In genomic region chr7:7640221-7641128, GRCh38 we compare ENCODE assay signal across 1 cellular context.
TF ChIP-seq lines count a peak whose summit lies in the region.

Gene UMAD1 (plus strand): TSS chr7:7640752. CDS start chr7:7673372, 32,620 bp downstream.

TF ChIP-seq in HepG2, 621 proteins besides CTCF, POLR2A, EP300 and RAD21 (continued from another document and continues in another):
- no peak for TF ChIP-seq CERS6 (CRISPR knock-in tag; IDR thresholded peaks at IDR 0.05)
- TF ChIP-seq ATF3 (CRISPR knock-in tag; IDR thresholded peaks at IDR 0.05) = no peak
- peak; percentile 20; the same call in 1 of the 2 replicates for TF ChIP-seq ZBTB26 (CRISPR knock-in tag; IDR thresholded peaks at IDR 0.05; ENCODE audit: borderline replicate concordance)
- TF ChIP-seq ZNF781 (CRISPR knock-in tag; IDR thresholded peaks at IDR 0.05; ENCODE audit: borderline replicate concordance, not compliant biosample characterization) = peak; percentile 43
- TF ChIP-seq IKZF5 (CRISPR knock-in tag; IDR thresholded peaks at IDR 0.05) = peak; percentile 45
- peak; percentile 84; the same call in 1 of the 2 replicates for TF ChIP-seq ZNF451 (CRISPR knock-in tag; IDR thresholded peaks at IDR 0.05)
- TF ChIP-seq ZNF792 (CRISPR knock-in tag; IDR thresholded peaks at IDR 0.05) = peak; percentile 32
- TF ChIP-seq ZNF678 (CRISPR knock-in tag; IDR thresholded peaks at IDR 0.05) = no peak
- TF ChIP-seq ATF7 (IDR thresholded peaks at IDR 0.05) = no peak
- TF ChIP-seq ATF7 (CRISPR knock-in tag; IDR thresholded peaks at IDR 0.05) = no peak
- TF ChIP-seq KLF6 (CRISPR knock-in tag; IDR thresholded peaks at IDR 0.05) = no peak
- TF ChIP-seq TOPORS (CRISPR knock-in tag; IDR thresholded peaks at IDR 0.05) = no peak
- TF ChIP-seq ZBTB40 (IDR thresholded peaks at IDR 0.05) = peak; percentile 71
- TF ChIP-seq ZBTB40 (CRISPR knock-in tag; IDR thresholded peaks at IDR 0.05) = no peak; the same call in none of the 2 replicates
- 0 out of 2 replicates have a peak, but pooled peaks have one; percentile 25 for TF ChIP-seq ZNF335 (CRISPR knock-in tag; IDR thresholded peaks at IDR 0.05)
- TF ChIP-seq TFDP2 (CRISPR knock-in tag; IDR thresholded peaks at IDR 0.05) = peak; percentile 98
- TF ChIP-seq ZBED4 (CRISPR knock-in tag; IDR thresholded peaks at IDR 0.05; ENCODE audit: borderline replicate concordance) = no peak
- no peak for TF ChIP-seq ZNF629 (CRISPR knock-in tag; conservative IDR thresholded peaks at IDR 0.05)
- TF ChIP-seq NBN (conservative IDR thresholded peaks at IDR 0.05) = no peak
- no peak; the same call in 1 of the 2 replicates for TF ChIP-seq CAMTA2 (CRISPR knock-in tag; IDR thresholded peaks at IDR 0.05; ENCODE audit: borderline replicate concordance)
- TF ChIP-seq TARDBP (CRISPR knock-in tag; IDR thresholded peaks at IDR 0.05) = peak; percentile 61
- TF ChIP-seq IKZF4 (CRISPR knock-in tag; IDR thresholded peaks at IDR 0.05; ENCODE audit: borderline replicate concordance, low read depth, not compliant biosample characterization) = no peak
- TF ChIP-seq ZNF704 (CRISPR knock-in tag; IDR thresholded peaks at IDR 0.05; ENCODE audit: borderline replicate concordance) = peak; percentile 23; the same call in 1 of the 2 replicates
- peak; percentile 42 for TF ChIP-seq U2AF1 (optimal IDR thresholded peaks at IDR 0.05; ENCODE audit: low read depth, low read length)
- TF ChIP-seq GMEB1 (CRISPR knock-in tag; IDR thresholded peaks at IDR 0.05; ENCODE audit: borderline replicate concordance) = peak; percentile 89; the same call in 1 of the 2 replicates
- TF ChIP-seq ZNF639 (CRISPR knock-in tag; conservative IDR thresholded peaks at IDR 0.05) = no peak
